ENCODE assay signal across 34 cellular contexts in genomic region chr7:56290548-56290947, GRCh38.
"Had no signal": no experiment of that assay in that cellular context is flagged by ENCODE, and none has a peak within 500 bp of the region (broad histone marks: within the 10 kb centered on the region; RNA-seq: fewer than 3 reads in every experiment).

No MANE protein-coding gene starts in this region.

- DNase-seq: Karpas-422, Kasumi-1, MG63, MM.1S, MV-4-11, NCI-H1048, NCI-H1092, NCI-H1092 treated with DMSO at 0.1 percent for 48 hours, NCI-H1105, NCI-H1105 treated with DMSO at 0.1 percent for 48 hours, NCI-H1417, NCI-H1417 treated with DMSO at 0.1 percent for 48 hours, NCI-H1436, NCI-H1436 treated with DMSO at 0.1 percent for 48 hours, NCI-H146, NCI-H1694, NCI-H1694 treated with DMSO at 0.1 percent for 48 hours, NCI-H187, NCI-H187 treated with DMSO at 0.1 percent for 48 hours, NCI-H1930, NCI-H2029, NCI-H2029 treated with DMSO at 0.1 percent for 48 hours, NCI-H2081, NCI-H2081 treated with DMSO at 0.1 percent for 48 hours, NCI-H2107, NCI-H2171, NCI-H2171 treated with DMSO at 0.1 percent for 48 hours, NCI-H2227 treated with DMSO at 0.1 percent for 48 hours, NCI-H226, NCI-H345, NCI-H446, NCI-H446 treated with DMSO at 0.1 percent for 48 hours, NCI-H510A had no signal

- H3K36me3 ChIP-seq: MG63 had no signal

- H3K9me3 ChIP-seq: MG63 had no signal

- H3K4me2 ChIP-seq: KMS-11 had no signal

- H3K27me3 ChIP-seq: MG63 had no signal

- H3K4me3 ChIP-seq: MG63 had no signal

- H3K27ac ChIP-seq: KMS-11 had no signal
